ENCODE assay signal across 14 cellular contexts in genomic region chr18:21184396-21184996, GRCh38. TPM values are rescaled to one million over a fixed set of nuclear protein-coding genes. Genes with fewer than 3 reads are reported as not detected.
A peak's percentile ranks its signal among the peaks of the same experiment; 100 is the strongest.
DNase-seq lines count a peak whose midpoint lies in the region; ATAC-seq and TF ChIP-seq lines count a peak whose summit lies in the region.
"Had no signal": no experiment of that assay in that cellular context is flagged by ENCODE, and none has a peak within 500 bp of the region (broad histone marks: within the 10 kb centered on the region; RNA-seq: fewer than 3 reads in every experiment).

No MANE protein-coding gene starts in this region.

- CTCF ChIA-PET in HCT116 (lab: Charles Lee) = interaction anchor here (1.8 kb wide), 1 partner anchor 10 kb away, joined by 7 read pairs; no protein-coding TSS in a partner anchor

- H3K79me2 ChIP-seq in HCT116 (ENCODE audit: insufficient read depth, low read length) = no peaks in the 10 kb centered on the region

- no peaks in the 10 kb centered on the region for H3K9me2 ChIP-seq in HCT116 (ENCODE audit: insufficient read depth)

- TF ChIP-seq RAD21 in HCT116 (IDR thresholded peaks at IDR 0.05; ENCODE audit: low read depth) = no peak

- no peaks in the 10 kb centered on the region for H3K9me3 ChIP-seq in HCT116 (ENCODE audit: control insufficient read depth in 1 of 2, insufficient read depth in 1 of 2, low read depth in 1 of 2, low read length in 2 of 2)
- H3K9me3 ChIP-seq: BLaER1 treated with 17β-estradiol and CSF1 and Interleukin-3, amounts not matched to agents 10 nM and 100 nM had no signal

- no peaks in the 10 kb centered on the region for H3K4me1 Mint-ChIP-seq in activated T-helper 17 cell treated with anti-CD3 and anti-CD28 coated beads, Interleukin-2, amount 50 U/mL, for 72 hours

- TF ChIP-seq CTCF in C4-2B (conservative IDR thresholded peaks at IDR 0.05) (no peak), HCT116 (IDR thresholded peaks at IDR 0.05 in 2 of 3, conservative IDR thresholded peaks at IDR 0.05 in 1 of 3; ENCODE audit: borderline replicate concordance in 1 of 3, insufficient read depth in 1 of 3, low read depth in 2 of 3, low read length in 2 of 3) (no peak), VCaP (conservative IDR thresholded peaks at IDR 0.05) (no peak)

- no peaks in the 10 kb centered on the region for H3K36me3 Mint-ChIP-seq in activated T-helper 17 cell treated with anti-CD3 and anti-CD28 coated beads, Interleukin-2, amount 50 U/mL, for 72 hours (ENCODE audit: low read depth)

- ATAC-seq in HCT116 (no peak), left lobe of liver (peak; percentile 52), left cardiac atrium (no peak)
- no peak for ATAC-seq in activated T-helper 17 cell treated with anti-CD3 and anti-CD28 coated beads, Interleukin-2, amount 50 U/mL, for 72 hours (replicated peaks)

- no peak overlapping the region for H3K27ac Mint-ChIP-seq in activated T-helper 17 cell treated with anti-CD3 and anti-CD28 coated beads, Interleukin-2, amount 50 U/mL, for 72 hours
- H3K27ac Mint-ChIP-seq: CD4-positive, alpha-beta T cell had no signal

- H3K27me3 ChIP-seq in HCT116 (ENCODE audit: insufficient read depth, low read length) = no peaks in the 10 kb centered on the region
- H3K27me3 ChIP-seq: BLaER1 treated with 17β-estradiol and CSF1 and Interleukin-3, amounts not matched to agents 10 nM and 100 nM had no signal

- POLR2A ChIA-PET in HCT116 (lab: Charles Lee) = no interaction called here

- H3K4me3 ChIP-seq in HCT116 (replicated peaks in 1 of 2; ENCODE audit: low read depth in 1 of 2, low read length in 2 of 2) = no peak overlapping the region
- H3K4me3 ChIP-seq: BLaER1 treated with 17β-estradiol and CSF1 and Interleukin-3, amounts not matched to agents 10 nM and 100 nM had no signal

- RAD21 ChIA-PET in HCT116 (lab: Charles Lee; ENCODE audit: low non-redundant PET in 1 of 2, low total read pairs in 2 of 2, uncharacterized antibody in 2 of 2, unreplicated experiment in 2 of 2) = no interaction called here

- no peak for TF ChIP-seq POLR2A in HCT116 (IDR thresholded peaks at IDR 0.05; ENCODE audit: borderline replicate concordance, extremely low read depth, insufficient read depth, insufficient read length)

- DNase-seq in HCT116 (ENCODE audit: low read depth, low spot score) (no peak), left lobe of liver (ENCODE audit: low spot score) (no peak), left cardiac atrium (no peak), epidermal melanocyte (ENCODE audit: insufficient read length, low spot score) (no peak), NCI-H1436 treated with DMSO at 0.1 percent for 48 hours (lab: John Stamatoyannopoulos, UW) (no peak)
- DNase-seq: ACHN; CD4-positive, alpha-beta T cell; DMS153; DMS79 treated with DMSO at 0.1 percent for 48 hours; GDM1 had no signal

- no peak overlapping the region for H3K4me2 ChIP-seq in HCT116 (ENCODE audit: low read length)
- H3K4me2 ChIP-seq: BLaER1 treated with 17β-estradiol and CSF1 and Interleukin-3, amounts not matched to agents 10 nM and 100 nM had no signal

- H3K9ac ChIP-seq in HCT116 (ENCODE audit: low read length) = no peak overlapping the region
- H3K9ac ChIP-seq: BLaER1 treated with 17β-estradiol and CSF1 and Interleukin-3, amounts not matched to agents 10 nM and 100 nM had no signal

- no peaks in the 10 kb centered on the region for H3K36me3 ChIP-seq in HCT116 (ENCODE audit: control insufficient read depth in 1 of 2, insufficient read depth in 2 of 2, low read length in 2 of 2)
- H3K36me3 ChIP-seq: BLaER1 treated with 17β-estradiol and CSF1 and Interleukin-3, amounts not matched to agents 10 nM and 100 nM had no signal

- H3K9me3 Mint-ChIP-seq in activated T-helper 17 cell treated with anti-CD3 and anti-CD28 coated beads, Interleukin-2, amount 50 U/mL, for 72 hours = no peaks in the 10 kb centered on the region
- H3K9me3 Mint-ChIP-seq: CD4-positive, alpha-beta T cell had no signal

- H2AFZ ChIP-seq in HCT116 (ENCODE audit: low read depth, low read length, poor library complexity, severe bottlenecking) = peak overlapping the region; percentile 74

- H3K27me3 Mint-ChIP-seq in activated T-helper 17 cell treated with anti-CD3 and anti-CD28 coated beads, Interleukin-2, amount 50 U/mL, for 72 hours = no peaks in the 10 kb centered on the region
- H3K27me3 Mint-ChIP-seq: CD4-positive, alpha-beta T cell had no signal

- no peaks in the 10 kb centered on the region for H4K20me1 ChIP-seq in HCT116 (ENCODE audit: insufficient read depth)
- H4K20me1 ChIP-seq: BLaER1 treated with 17β-estradiol and CSF1 and Interleukin-3, amounts not matched to agents 10 nM and 100 nM had no signal

- no peak overlapping the region for H3K4me3 Mint-ChIP-seq in activated T-helper 17 cell treated with anti-CD3 and anti-CD28 coated beads, Interleukin-2, amount 50 U/mL, for 72 hours
- H3K4me3 Mint-ChIP-seq: CD4-positive, alpha-beta T cell had no signal

- intact Hi-C loops in HCT116 (cut with micrococcal nuclease) = no loop called here
- intact Hi-C loops in left cardiac atrium (cut with DNase I) = no loop called here

- peak overlapping the region; percentile 82 for H3K27ac ChIP-seq in C4-2B
- H3K27ac ChIP-seq in HCT116 (ENCODE audit: low read depth, low read length) = no peak overlapping the region
- H3K27ac ChIP-seq in VCaP = peak overlapping the region; percentile 70
- H3K27ac ChIP-seq: BLaER1 treated with 17β-estradiol and CSF1 and Interleukin-3, amounts not matched to agents 10 nM and 100 nM had no signal

- no TSS peak for BruUV-seq in HCT116 (replicated peaks; lab: Mats Ljungman, UMichigan)

- peaks cover 7 to 13% of the 10 kb centered on the region in 2 experiments; a peak in 3 of 4 replicates for H3K4me1 ChIP-seq in HCT116 (ENCODE audit: control insufficient read depth in 1 of 2, insufficient read depth in 2 of 2, low read length in 2 of 2)

TF ChIP-seq in HCT116, 20 proteins besides CTCF, POLR2A, EP300 and RAD21:
- TF ChIP-seq ATF3 (IDR thresholded peaks at IDR 0.05) = no peak
- no peak for TF ChIP-seq CEBPB (IDR thresholded peaks at IDR 0.05; ENCODE audit: low read depth)
- TF ChIP-seq EGR1 (IDR thresholded peaks at IDR 0.05; ENCODE audit: low read depth) = no peak
- TF ChIP-seq ELF1 (IDR thresholded peaks at IDR 0.05; ENCODE audit: borderline replicate concordance, low read depth) = no peak

RNA-seq across cellular contexts. Expression of gene GREB1L, which starts 57.5 kb away (rescaled TPM):
- 12.2 TPM for total RNA-seq in HCT116 (2021; ENCODE audit: unreplicated experiment)
- 4.1 and 6.0 TPM in 2 replicates for polyA plus RNA-seq in HCT116 (2012)
- total RNA-seq in left lobe of liver = 4.3 TPM
- 10 to 100 TPM; 12.0 to 19.7 TPM for total RNA-seq in left cardiac atrium
- total RNA-seq in activated T-helper 17 cell treated with anti-CD3 and anti-CD28 coated beads, Interleukin-2, amount 50 U/mL, for 72 hours = not detected
- total RNA-seq: CD4-positive, alpha-beta T cell had no signal
